Comparison of ENCODE assay signal across 14 cellular contexts in genomic region chr19:55688422-55689218, GRCh38. TPM values are rescaled to one million over a fixed set of nuclear protein-coding genes. Genes with fewer than 3 reads are reported as not detected.
A peak's percentile ranks its signal among the peaks of the same experiment; 100 is the strongest.
DNase-seq lines count a peak whose midpoint lies in the region; ATAC-seq and TF ChIP-seq lines count a peak whose summit lies in the region.
"Had no signal": no experiment of that assay in that cellular context is flagged by ENCODE, and none has a peak within 500 bp of the region (broad histone marks: within the 10 kb centered on the region; RNA-seq: fewer than 3 reads in every experiment).

No MANE protein-coding gene starts in this region.

- TF ChIP-seq EP300 in transverse colon (IDR thresholded peaks at IDR 0.05; ENCODE audit: low read depth), result no peak

- no peaks in the 10 kb centered on the region for H3K9me3 ChIP-seq in right atrium auricular region
- H3K9me3 ChIP-seq in SJCRH30 (replicated peaks), result no peaks in the 10 kb centered on the region
- H3K9me3 ChIP-seq in lower lobe of right lung, result no peaks in the 10 kb centered on the region
- H3K9me3 ChIP-seq in transverse colon, result no peaks in the 10 kb centered on the region
- H3K9me3 ChIP-seq: HAP-1 had no signal

- DNase-seq in Right ventricle myocardium inferior (ENCODE audit: missing footprints), result peak; percentile 62
- no peak for DNase-seq in right atrium auricular region (ENCODE audit: low spot score)
- peak; percentile 95 for DNase-seq in SJCRH30
- DNase-seq in lower lobe of right lung, result peak; percentile 36
- peak; percentile 87 for DNase-seq in transverse colon
- DNase-seq in RPMI8226, result no peak
- DNase-seq in NCI-H1930 (lab: John Stamatoyannopoulos, UW), result no peak
- DNase-seq: activated gamma-delta T cell, cerebellar nuclear complex, foreskin fibroblast, PC-9 had no signal

- H3K4me1 ChIP-seq in right atrium auricular region (peaks cover 0 to 12% of the 10 kb centered on the region in 2 donors), SJCRH30 (peaks cover 12% of the 10 kb centered on the region), lower lobe of right lung (peaks cover 10% of the 10 kb centered on the region), transverse colon (peaks cover 22 to 55% (median 51%) of the 10 kb centered on the region in 4 donors)
- H3K4me1 ChIP-seq: HAP-1 had no signal

- H3K27ac ChIP-seq in right atrium auricular region, result no peak overlapping the region
- H3K27ac ChIP-seq in SJCRH30, result peak overlapping the region; percentile 81
- no peak overlapping the region for H3K27ac ChIP-seq in lower lobe of right lung
- H3K27ac ChIP-seq in transverse colon, result peak overlapping the region; percentile 84 to 93 (median 89)
- H3K27ac ChIP-seq: PC-9, skin epidermis had no signal

- peak; percentile 58 for TF ChIP-seq POLR2A in transverse colon (IDR thresholded peaks at IDR 0.05)

- H3K4me3 ChIP-seq in right atrium auricular region, result no peak overlapping the region
- no peak overlapping the region for H3K4me3 ChIP-seq in SJCRH30
- no peak overlapping the region for H3K4me3 ChIP-seq in lower lobe of right lung
- no peak overlapping the region for H3K4me3 ChIP-seq in transverse colon
- H3K4me3 ChIP-seq: HAP-1, PC-9, skin epidermis had no signal

- in situ Hi-C loops in transverse colon (cut with MboI; ENCODE audit: low pct_ligation_motif_present in 1 of 4, low pct_unique_long_range_greater_than_20kb in 1 of 4, low sequenced_read_pairs in 3 of 4), result no loop called here

- WGBS in transverse colon (ENCODE audit: low coverage in 1 of 2), 2 donors, result 48% methylated on average over 27 of the region's 27 CpGs; no CpG with 5 or more reads in 1 of the 2 donors

- ATAC-seq in Right ventricle myocardium inferior (no peak), lower lobe of right lung (no peak), GM21723 (IDR thresholded peaks at IDR 0.05; ENCODE audit: unreplicated experiment) (no peak)

- TF ChIP-seq CTCF in right atrium auricular region (IDR thresholded peaks at IDR 0.05), result no peak
- no peak for TF ChIP-seq CTCF in lower lobe of right lung (IDR thresholded peaks at IDR 0.05)
- peak in 1 of 5 experiments; percentile 23 for TF ChIP-seq CTCF in transverse colon (IDR thresholded peaks at IDR 0.05)

- H3K27me3 ChIP-seq in right atrium auricular region, result no peaks in the 10 kb centered on the region
- no peaks in the 10 kb centered on the region for H3K27me3 ChIP-seq in SJCRH30
- H3K27me3 ChIP-seq in lower lobe of right lung (ENCODE audit: low read depth), result no peaks in the 10 kb centered on the region
- no peaks in the 10 kb centered on the region for H3K27me3 ChIP-seq in transverse colon

- H3K36me3 ChIP-seq in right atrium auricular region (peaks cover 86% of the 10 kb centered on the region), SJCRH30 (peaks cover 30% of the 10 kb centered on the region), lower lobe of right lung (peaks cover 98% of the 10 kb centered on the region), transverse colon (peaks cover 0 to 43% (median 18%) of the 10 kb centered on the region in 4 donors)

- intact Hi-C loops in Right ventricle myocardium inferior (cut with DNase I) (no loop called here), lower lobe of right lung (cut with DNase I) (no loop called here), transverse colon (cut with DNase I; ENCODE audit: low total_unique reads) (no loop called here)

RNA-seq across cellular contexts. Expression of gene EPN1, which starts 13.6 kb away (rescaled TPM):
- total RNA-seq in Right ventricle myocardium inferior (213 TPM), right atrium auricular region (100 to 1,000 TPM; 179 to 187 TPM), lower lobe of right lung (105 TPM), transverse colon (100 to 1,000 TPM; 121 to 242 (median 185) TPM)
- total RNA-seq in SJCRH30 (2014; rRNA removed; shearing (Covaris generic)), result 45.6 and 59.8 TPM in 2 replicates

RNA-seq across cellular contexts. Expression of gene U2AF2, which starts 33.8 kb away (rescaled TPM):
- 74.5 TPM for total RNA-seq in Right ventricle myocardium inferior
- 10 to 100 TPM; 39.0 to 61.0 TPM for total RNA-seq in right atrium auricular region
- total RNA-seq in SJCRH30 (2014; rRNA removed; shearing (Covaris generic)), result 131 and 136 TPM in 2 replicates
- 143 TPM for total RNA-seq in lower lobe of right lung
- total RNA-seq in transverse colon, result 100 to 1,000 TPM; 112 to 185 (median 130) TPM

RNA-seq across cellular contexts. Expression of gene CCDC106, which starts 40.6 kb away (rescaled TPM):
- 17.4 TPM for total RNA-seq in Right ventricle myocardium inferior
- total RNA-seq in right atrium auricular region, result 10 to 100 TPM; 19.1 to 30.0 TPM
- total RNA-seq in SJCRH30 (2014; rRNA removed; shearing (Covaris generic)), result 9.7 and 10.8 TPM in 2 replicates
- 11.6 TPM for total RNA-seq in lower lobe of right lung
- 10 to 100 TPM in 2 of 4 donors, 1 to 10 TPM in 2; 3.7 to 15.1 (median 8.4) TPM for total RNA-seq in transverse colon

RNA-seq across cellular contexts. Expression of gene ZNF581, which starts 45.2 kb away (rescaled TPM):
- total RNA-seq in Right ventricle myocardium inferior, result 7.4 TPM
- total RNA-seq in right atrium auricular region, result 1 to 10 TPM; 7.5 to 8.6 TPM
- total RNA-seq in SJCRH30 (2014; rRNA removed; shearing (Covaris generic)), result 17.9 and 18.7 TPM in 2 replicates
- total RNA-seq in lower lobe of right lung, result 22.7 TPM
- 10 to 100 TPM in 2 of 4 donors, 1 to 10 TPM in 2; 4.1 to 19.7 (median 10.0) TPM for total RNA-seq in transverse colon

RNA-seq across cellular contexts. Expression of gene ZNF580, which starts 47.8 kb away (rescaled TPM):
- total RNA-seq in Right ventricle myocardium inferior, result 13.2 TPM
- 10 to 100 TPM; 15.3 to 26.2 TPM for total RNA-seq in right atrium auricular region
- 7.9 and 8.0 TPM in 2 replicates for total RNA-seq in SJCRH30 (2014; rRNA removed; shearing (Covaris generic))
- 35.2 TPM for total RNA-seq in lower lobe of right lung
- total RNA-seq in transverse colon, result 100 to 1,000 TPM in 1 of 4 donors, 10 to 100 TPM in 3; 15.2 to 154 (median 25.7) TPM

Comparison
In these comparisons a context has a peak if more than half of its experiments do, and no peak if none do; other contexts are left out.
1. DNase-seq: peak in Right ventricle myocardium inferior (single experiment), SJCRH30 (2 of 2), lower lobe of right lung (single experiment) and transverse colon (single experiment); none in right atrium auricular region (single experiment), RPMI8226 (single experiment) and NCI-H1930 (0 of 2).
2. H3K27ac ChIP-seq: peak in SJCRH30 (single experiment) and transverse colon (4 of 4); none in right atrium auricular region (0 of 2) and lower lobe of right lung (single experiment).